In the genomic region with DNA sequence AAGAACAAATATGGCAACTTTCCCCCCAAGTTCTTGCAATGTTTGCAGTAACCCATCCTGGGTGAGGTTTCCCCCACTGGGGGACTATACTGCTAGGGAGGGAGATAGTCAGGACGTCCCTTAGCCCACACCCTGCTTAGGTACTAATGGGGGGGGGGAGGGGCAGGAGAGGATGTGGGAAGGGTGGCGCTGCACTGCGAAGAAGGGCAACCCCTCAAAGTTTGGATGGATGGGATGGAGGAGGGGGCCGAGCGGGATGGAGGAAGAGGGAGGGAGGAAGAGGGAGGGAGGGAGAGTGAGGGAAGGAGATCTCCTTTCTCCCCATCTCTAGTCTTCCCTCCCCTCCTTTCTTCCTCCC, we compare ENCODE assay signal across 8 cellular contexts.
DNase-seq lines count a peak whose midpoint lies in the region; ATAC-seq and TF ChIP-seq lines count a peak whose summit lies in the region.

No MANE protein-coding gene starts in this region.

- no peaks in the 10 kb centered on the region for H3K9me3 Mint-ChIP-seq in MCF 10A (ENCODE audit: unreplicated experiment)

- CTCF ChIA-PET in MCF 10A (lab: Yijun Ruan, JAX) = no interaction called here

- intact Hi-C loops in MCF 10A (cut with micrococcal nuclease) = loop anchor here (10.0 kb wide), 2 partner anchors 235 to 275 kb away; no protein-coding TSS in a partner anchor

- H3K36me3 ChIP-seq in ACC112 (ENCODE audit: insufficient read depth, low read length) (no peaks in the 10 kb centered on the region), mucosa of rectum (ENCODE audit: control insufficient read depth in 2 of 2, insufficient read depth in 2 of 2, low read length in 2 of 2) (no peaks in the 10 kb centered on the region)

- TF ChIP-seq CTCF in HFF-Myc (IDR thresholded peaks at IDR 0.05; ENCODE audit: low read depth, low read length, missing control alignments) = no peak
- no peak for TF ChIP-seq CTCF in MCF 10A (IDR thresholded peaks at IDR 0.05; ENCODE audit: unreplicated experiment)

- H3K4me1 ChIP-seq in ACC112 (ENCODE audit: control insufficient read depth, insufficient read depth, low read length, unreplicated experiment) (peaks cover 26% of the 10 kb centered on the region), mucosa of rectum (ENCODE audit: control insufficient read depth in 2 of 2, insufficient read depth in 2 of 2, low read length in 2 of 2) (peaks cover 3% of the 10 kb centered on the region in 2 donors)

- POLR2A ChIA-PET in MCF 10A (lab: Yijun Ruan, JAX) = no interaction called here

- H2AFZ ChIP-seq in ACC112 (ENCODE audit: low read length, unreplicated experiment) = no peak overlapping the region

- no peak overlapping the region for H3K27ac Mint-ChIP-seq in MCF 10A (ENCODE audit: low read depth, unreplicated experiment)

- no peak overlapping the region for H3K9ac ChIP-seq in mucosa of rectum (ENCODE audit: low read depth in 1 of 2, low read length in 2 of 2)

- ATAC-seq in HG03571 (IDR thresholded peaks at IDR 0.05; ENCODE audit: unreplicated experiment) = no peak

- H3K27me3 ChIP-seq in ACC112 (ENCODE audit: insufficient read depth, low read length) = peaks cover 97% of the 10 kb centered on the region
- H3K27me3 ChIP-seq in mucosa of rectum (ENCODE audit: control insufficient read depth in 2 of 2, insufficient read depth in 2 of 2, low read length in 2 of 2) = peaks cover 64 to 78% of the 10 kb centered on the region in 2 donors

- H3K4me3 Mint-ChIP-seq in MCF 10A (ENCODE audit: unreplicated experiment) = peak overlapping the region; percentile 14

- BruUV-seq in MCF 10A (replicated peaks; lab: Mats Ljungman, UMichigan) = no TSS peak

- H3K4me3 ChIP-seq in ACC112 (ENCODE audit: low read depth, low read length) (peak overlapping the region; percentile 81), HFF-Myc (replicated peaks; ENCODE audit: low read depth, low read length) (peak overlapping the region; percentile 44), mucosa of rectum (ENCODE audit: low read length in 2 of 2) (peak overlapping the region; percentile 44 to 62)

- H3K4me1 Mint-ChIP-seq in MCF 10A (ENCODE audit: insufficient read depth, unreplicated experiment) = peaks cover 11% of the 10 kb centered on the region

- DNase-seq in HFF-Myc (ENCODE audit: extremely low read depth, low read depth) = no peak
- DNase-seq in MCF 10A (ENCODE audit: unreplicated experiment) = no peak
- no peak for DNase-seq in NCI-H446 treated with DMSO at 0.1 percent for 48 hours (lab: John Stamatoyannopoulos, UW)
- DNase-seq in GM19238 (ENCODE audit: insufficient read length, low spot score) = no peak
- DNase-seq in CD1c-positive myeloid dendritic cell (ENCODE audit: extremely low spot score) = no peak

- no peaks in the 10 kb centered on the region for H3K36me3 Mint-ChIP-seq in MCF 10A (ENCODE audit: insufficient read depth, unreplicated experiment)

- H3K9me3 ChIP-seq in mucosa of rectum (ENCODE audit: control insufficient read depth in 2 of 2, low read length in 2 of 2) = no peaks in the 10 kb centered on the region

- H3K27ac ChIP-seq in ACC112 (ENCODE audit: low read depth, low read length) (no peak overlapping the region), mucosa of rectum (ENCODE audit: low read depth in 2 of 2, low read length in 2 of 2) (no peak overlapping the region)

- peaks cover 86% of the 10 kb centered on the region for H3K27me3 Mint-ChIP-seq in MCF 10A (ENCODE audit: insufficient read depth, unreplicated experiment)

- H3K79me2 ChIP-seq in ACC112 (ENCODE audit: control insufficient read depth, insufficient read depth, low read length, unreplicated experiment) = no peaks in the 10 kb centered on the region
